In the genomic region with DNA sequence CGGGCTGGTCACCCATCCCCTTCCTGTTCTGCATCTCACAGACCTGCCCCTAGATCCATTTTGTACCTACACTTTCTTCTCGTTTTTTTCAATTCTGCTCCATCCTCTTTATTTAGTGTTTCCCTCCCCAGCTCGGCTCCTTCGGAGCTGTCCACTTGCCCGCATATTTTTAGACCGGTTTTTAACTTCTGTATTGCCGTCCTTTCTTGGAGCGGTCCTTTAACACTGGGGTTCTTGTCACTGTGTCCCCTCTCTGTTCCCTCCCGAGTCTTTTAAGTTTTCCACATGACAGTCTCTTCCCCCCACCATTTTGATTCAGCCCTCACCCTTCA, we compare ENCODE assay signal across 10 cellular contexts. TPM values are rescaled to one million over a fixed set of nuclear protein-coding genes. Genes with fewer than 3 reads are reported as not detected.
DNase-seq lines count a peak whose midpoint lies in the region; ATAC-seq and TF ChIP-seq lines count a peak whose summit lies in the region.
"Had no signal": no experiment of that assay in that cellular context is flagged by ENCODE, and none has a peak within 500 bp of the region (broad histone marks: within the 10 kb centered on the region; RNA-seq: fewer than 3 reads in every experiment).

No MANE protein-coding gene starts in this region.

- no peak for DNase-seq in GM12864 (ENCODE audit: low read depth)
- no peak for DNase-seq in hepatocyte (ENCODE audit: low spot score)
- DNase-seq in effector memory CD8-positive, alpha-beta T cell: no peak
- DNase-seq in NCI-H524 (lab: John Stamatoyannopoulos, UW): no peak
- DNase-seq in COR-L47 (lab: John Stamatoyannopoulos, UW): no peak
- DNase-seq in AG08395 (ENCODE audit: low spot score): no peak
- DNase-seq: SHP77 had no signal

- H3K4me3 Mint-ChIP-seq in effector memory CD8-positive, alpha-beta T cell: no peak overlapping the region
- H3K4me3 Mint-ChIP-seq: activated naive CD4-positive, alpha-beta T cell treated with anti-CD3 and anti-CD28 coated beads, Interleukin-2, amount 50 U/mL, for 24 hours had no signal

- no peaks in the 10 kb centered on the region; the same call in none of the 2 replicates for H3F3A ChIP-seq in SU-DHL-6 (ENCODE audit: insufficient read depth)

- H2AFZ ChIP-seq in SU-DHL-6 (ENCODE audit: low read depth, low read length, severe bottlenecking) (no peak overlapping the region), hepatocyte (no peak overlapping the region)

- H3K27ac Mint-ChIP-seq in effector memory CD8-positive, alpha-beta T cell: no peak overlapping the region
- H3K27ac Mint-ChIP-seq: activated naive CD4-positive, alpha-beta T cell treated with anti-CD3 and anti-CD28 coated beads, Interleukin-2, amount 50 U/mL, for 24 hours had no signal

- H3K9ac ChIP-seq in SU-DHL-6 (ENCODE audit: low read length) (peak overlapping the region; percentile 77), skeletal muscle satellite cell (ENCODE audit: low read depth, low read length) (peak overlapping the region; percentile 82)

- 11% methylated on average over 9 of the region's 9 CpGs for WGBS in hepatocyte (ENCODE audit: low lambda C conversion rate, missing lambda C conversion rate)

- H3K4me1 ChIP-seq in hepatocyte (ENCODE audit: insufficient read depth) (peaks cover 42% of the 10 kb centered on the region), skeletal muscle satellite cell (ENCODE audit: control insufficient read depth, insufficient read depth, low read length) (peaks cover 52% of the 10 kb centered on the region)

- H3K4me1 Mint-ChIP-seq in effector memory CD8-positive, alpha-beta T cell (ENCODE audit: low read depth in 2 of 2): peaks cover 5 to 19% of the 10 kb centered on the region in 2 donors

- no peaks in the 10 kb centered on the region for H3K27me3 Mint-ChIP-seq in effector memory CD8-positive, alpha-beta T cell
- H3K27me3 Mint-ChIP-seq: activated naive CD4-positive, alpha-beta T cell treated with anti-CD3 and anti-CD28 coated beads, Interleukin-2, amount 50 U/mL, for 24 hours had no signal

- H3K36me3 Mint-ChIP-seq in effector memory CD8-positive, alpha-beta T cell (ENCODE audit: insufficient read depth): peaks cover 11% of the 10 kb centered on the region
- H3K36me3 Mint-ChIP-seq: activated naive CD4-positive, alpha-beta T cell treated with anti-CD3 and anti-CD28 coated beads, Interleukin-2, amount 50 U/mL, for 24 hours had no signal

- H3K9me2 ChIP-seq in SU-DHL-6 (replicated peaks; ENCODE audit: insufficient read depth, low read length): no peaks in the 10 kb centered on the region
- no peaks in the 10 kb centered on the region for H3K9me2 ChIP-seq in hepatocyte (replicated peaks; ENCODE audit: insufficient read depth)

- H4K20me1 ChIP-seq in SU-DHL-6 (ENCODE audit: low read depth, low read length) (peaks cover 14% of the 10 kb centered on the region; the same call in 1 of the 2 replicates), hepatocyte (ENCODE audit: insufficient read depth, poor library complexity, severe bottlenecking) (peaks cover 62% of the 10 kb centered on the region)

- peaks cover 62% of the 10 kb centered on the region for H3K79me2 ChIP-seq in SU-DHL-6 (ENCODE audit: insufficient read depth, low read length)
- H3K79me2 ChIP-seq in hepatocyte: peaks cover 66% of the 10 kb centered on the region

- ATAC-seq in effector memory CD8-positive, alpha-beta T cell (replicated peaks): no peak

- H3K36me3 ChIP-seq in SU-DHL-6 (ENCODE audit: low read length) (no peaks in the 10 kb centered on the region), hepatocyte (replicated peaks; ENCODE audit: insufficient read depth, low read depth) (no peaks in the 10 kb centered on the region), skeletal muscle satellite cell (ENCODE audit: insufficient read depth, low read length) (no peaks in the 10 kb centered on the region)

- no peaks in the 10 kb centered on the region for H3K27me3 ChIP-seq in SU-DHL-6 (ENCODE audit: low read length)
- H3K27me3 ChIP-seq in hepatocyte: no peaks in the 10 kb centered on the region
- no peaks in the 10 kb centered on the region for H3K27me3 ChIP-seq in skeletal muscle satellite cell (ENCODE audit: control insufficient read depth, insufficient read depth, low read length)

- H3K4me3 ChIP-seq in GM12864 (ENCODE audit: low read depth, low read length): peak overlapping the region; percentile 62
- H3K4me3 ChIP-seq in SU-DHL-6 (ENCODE audit: insufficient read depth, low read length, poor library complexity, severe bottlenecking): peak overlapping the region; percentile 70
- H3K4me3 ChIP-seq in hepatocyte: peak overlapping the region; percentile 91
- H3K4me3 ChIP-seq in skeletal muscle satellite cell (ENCODE audit: low read length): peak overlapping the region; percentile 97

- peak overlapping the region; percentile 71 for H3K4me2 ChIP-seq in SU-DHL-6 (ENCODE audit: low read depth, low read length, poor library complexity, severe bottlenecking)
- H3K4me2 ChIP-seq in hepatocyte: peak overlapping the region; percentile 88
- H3K4me2 ChIP-seq in skeletal muscle satellite cell (ENCODE audit: low read length): peak overlapping the region; percentile 86

- H3K9me3 Mint-ChIP-seq in effector memory CD8-positive, alpha-beta T cell: no peaks in the 10 kb centered on the region
- H3K9me3 Mint-ChIP-seq: activated naive CD4-positive, alpha-beta T cell treated with anti-CD3 and anti-CD28 coated beads, Interleukin-2, amount 50 U/mL, for 24 hours had no signal

- H3K9me3 ChIP-seq in SU-DHL-6 (ENCODE audit: insufficient read depth, low read length) (no peaks in the 10 kb centered on the region), hepatocyte (ENCODE audit: low read depth) (no peaks in the 10 kb centered on the region), skeletal muscle satellite cell (replicated peaks; ENCODE audit: low read length) (no peaks in the 10 kb centered on the region)

- H3K27ac ChIP-seq in SU-DHL-6 (ENCODE audit: low read depth, low read length) (peak overlapping the region; percentile 91; the same call in 1 of the 2 replicates), hepatocyte (peak overlapping the region; percentile 96)

- TF ChIP-seq CTCF in GM12864 (IDR thresholded peaks at IDR 0.05; ENCODE audit: low read depth, low read length, missing control alignments) (no peak), SU-DHL-6 (IDR thresholded peaks at IDR 0.05; ENCODE audit: insufficient read depth, low read length, poor library complexity, severe bottlenecking) (no peak), hepatocyte (IDR thresholded peaks at IDR 0.05; ENCODE audit: poor library complexity) (no peak)

RNA-seq across cellular contexts. Expression of a gene that starts 1.7 kb away (rescaled TPM):
- total RNA-seq in hepatocyte: 44.3 and 48.1 TPM in 2 replicates
- polyA plus RNA-seq in hepatocyte: 11.5 and 18.6 TPM in 2 replicates
- 25.8 and 30.2 TPM in 2 replicates for total RNA-seq in skeletal muscle satellite cell (2012; rRNA removed)

RNA-seq across cellular contexts. Expression of a gene that starts 11.8 kb away (rescaled TPM):
- total RNA-seq in hepatocyte: 109 and 129 TPM in 2 replicates
- 349 and 392 TPM in 2 replicates for polyA plus RNA-seq in hepatocyte
- 150 and 160 TPM in 2 replicates for total RNA-seq in skeletal muscle satellite cell (2012; rRNA removed)
